34 cellular contexts compared by ENCODE assay signal in genomic region chrX:55981603-55982002, GRCh38.
"Had no signal": no experiment of that assay in that cellular context is flagged by ENCODE, and none has a peak within 500 bp of the region (broad histone marks: within the 10 kb centered on the region; RNA-seq: fewer than 3 reads in every experiment).

No MANE protein-coding gene starts in this region.

- H3K4me3 Mint-ChIP-seq: activated CD8-positive, alpha-beta T cell treated with anti-CD3 and anti-CD28 coated beads for 36 hours; activated naive CD4-positive, alpha-beta T cell treated with anti-CD3 and anti-CD28 coated beads for 36 hours; activated naive CD4-positive, alpha-beta T cell treated with anti-CD3 and anti-CD28 coated beads, Interleukin-2, amount 50 U/mL, for 24 hours; activated naive CD8-positive, alpha-beta T cell treated with anti-CD3 and anti-CD28 coated beads for 36 hours; activated naive CD8-positive, alpha-beta T cell treated with anti-CD3 and anti-CD28 coated beads, Interleukin-2, amount 50 U/mL, for 24 hours; activated T-helper 1 cell treated with anti-CD3 and anti-CD28 coated beads, Interleukin-12 subunit alpha, Interleukin-12 subunit beta, Interleukin-2, Interleukin-4 antibody, amounts not matched to agents 30 ng/mL and 10 ng/mL and 1 ng/mL, durations not matched to agents 14 hours and 24 hours and 36 hours; brain; endodermal cell; WTC11 had no signal

- H3K9me3 ChIP-seq: adrenal gland, colonic mucosa had no signal

- H3K4me1 ChIP-seq: adrenal gland, breast epithelium, colonic mucosa, esophagus squamous epithelium, gastroesophageal sphincter had no signal

- ATAC-seq: activated CD4-positive, CD25-positive, alpha-beta regulatory T cell treated with anti-CD3 and anti-CD28 coated beads, Interleukin-2, amount 50 U/mL, for 24 hours; activated CD8-positive, alpha-beta T cell treated with anti-CD3 and anti-CD28 coated beads for 36 hours; activated naive CD8-positive, alpha-beta T cell treated with anti-CD3 and anti-CD28 coated beads, Interleukin-2, amount 50 U/mL, for 24 hours; gastroesophageal sphincter; WTC11 had no signal

- H3K27me3 ChIP-seq: adrenal gland, cardiac muscle cell, colonic mucosa, esophagus squamous epithelium, gastroesophageal sphincter had no signal

- H3K27ac ChIP-seq: adrenal gland, breast epithelium, cardiac muscle cell, colonic mucosa, dorsolateral prefrontal cortex, epithelial cell of prostate, esophagus squamous epithelium, gastroesophageal sphincter, VCaP had no signal

- H3K4me1 Mint-ChIP-seq: activated naive CD4-positive, alpha-beta T cell treated with anti-CD3 and anti-CD28 coated beads, Interleukin-2, amount 50 U/mL, for 24 hours; activated naive CD8-positive, alpha-beta T cell treated with anti-CD3 and anti-CD28 coated beads for 36 hours; activated naive CD8-positive, alpha-beta T cell treated with anti-CD3 and anti-CD28 coated beads, Interleukin-2, amount 50 U/mL, for 24 hours; brain; endodermal cell; WTC11 had no signal

- H3K36me3 ChIP-seq: adrenal gland, breast epithelium, cardiac muscle cell, colonic mucosa, esophagus squamous epithelium, gastroesophageal sphincter had no signal

- H3K27ac Mint-ChIP-seq: activated CD8-positive, alpha-beta T cell treated with anti-CD3 and anti-CD28 coated beads for 36 hours; activated naive CD4-positive, alpha-beta T cell treated with anti-CD3 and anti-CD28 coated beads for 36 hours; activated naive CD4-positive, alpha-beta T cell treated with anti-CD3 and anti-CD28 coated beads, Interleukin-2, amount 50 U/mL, for 24 hours; activated naive CD8-positive, alpha-beta T cell treated with anti-CD3 and anti-CD28 coated beads for 36 hours; activated naive CD8-positive, alpha-beta T cell treated with anti-CD3 and anti-CD28 coated beads, Interleukin-2, amount 50 U/mL, for 24 hours; activated T-helper 1 cell treated with anti-CD3 and anti-CD28 coated beads, Interleukin-12 subunit alpha, Interleukin-12 subunit beta, Interleukin-2, Interleukin-4 antibody, amounts not matched to agents 30 ng/mL and 10 ng/mL and 1 ng/mL, durations not matched to agents 14 hours and 24 hours and 36 hours; activated T-helper 2 cell treated with anti-CD3 and anti-CD28 coated beads, Interferon-gamma antibody, Interleukin-2, Interleukin-4, amounts not matched to agents 10 μg/mL and 5 μg/mL and 100 μg/mL, durations not matched to agents 14 hours and 24 hours and 36 hours; brain; endodermal cell; WTC11 had no signal

- DNase-seq: activated CD4-positive, alpha-beta T cell treated with anti-CD3 and anti-CD28 coated beads for 48 hours; activated CD4-positive, alpha-beta T cell treated with anti-CD3 and anti-CD28 coated beads, Interleukin-2, amount 50 U/mL, for 1 hour; activated CD4-positive, alpha-beta T cell treated with anti-CD3 and anti-CD28 coated beads, Interleukin-2, amount 50 U/mL, for 48 hours; activated CD8-positive, alpha-beta memory T cell treated with anti-CD3 and anti-CD28 coated beads for 24 hours; activated CD8-positive, alpha-beta T cell treated with anti-CD3 and anti-CD28 coated beads for 36 hours; activated effector memory CD4-positive, alpha-beta T cell treated with anti-CD3 and anti-CD28 coated beads, Interleukin-2, amount 50 U/mL, for 16 hours; activated naive CD4-positive, alpha-beta T cell treated with anti-CD3 and anti-CD28 coated beads for 36 hours; activated naive CD8-positive, alpha-beta T cell treated with anti-CD3 and anti-CD28 coated beads for 36 hours; activated naive CD8-positive, alpha-beta T cell treated with anti-CD3 and anti-CD28 coated beads, Interleukin-2, amount 50 U/mL, for 24 hours; activated T-cell treated with anti-CD3 and anti-CD28 coated beads, Interleukin-2, amount 50 U/mL, for 1 hour; activated T-cell treated with anti-CD3 and anti-CD28 coated beads, Interleukin-2, amount 50 U/mL, for 48 hours; adrenal gland; amygdala; aorta; central memory CD4-positive, alpha-beta T cell; cerebellar nuclear complex; colonic mucosa; dorsolateral prefrontal cortex; effector memory CD4-positive, alpha-beta T cell; endodermal cell; esophagus squamous epithelium; foreskin melanocyte; T-helper 2 cell had no signal

- H3K4me3 ChIP-seq: adrenal gland, breast epithelium, cardiac muscle cell, colonic mucosa, dorsolateral prefrontal cortex, esophagus squamous epithelium, gastroesophageal sphincter had no signal

- H3K36me3 Mint-ChIP-seq: activated naive CD8-positive, alpha-beta T cell treated with anti-CD3 and anti-CD28 coated beads for 36 hours; brain had no signal

- H3K27me3 Mint-ChIP-seq: activated CD8-positive, alpha-beta T cell treated with anti-CD3 and anti-CD28 coated beads for 36 hours; activated naive CD4-positive, alpha-beta T cell treated with anti-CD3 and anti-CD28 coated beads, Interleukin-2, amount 50 U/mL, for 24 hours; activated naive CD8-positive, alpha-beta T cell treated with anti-CD3 and anti-CD28 coated beads for 36 hours; activated naive CD8-positive, alpha-beta T cell treated with anti-CD3 and anti-CD28 coated beads, Interleukin-2, amount 50 U/mL, for 24 hours; brain had no signal
